22 cellular contexts compared by ENCODE assay signal in the genomic region with DNA sequence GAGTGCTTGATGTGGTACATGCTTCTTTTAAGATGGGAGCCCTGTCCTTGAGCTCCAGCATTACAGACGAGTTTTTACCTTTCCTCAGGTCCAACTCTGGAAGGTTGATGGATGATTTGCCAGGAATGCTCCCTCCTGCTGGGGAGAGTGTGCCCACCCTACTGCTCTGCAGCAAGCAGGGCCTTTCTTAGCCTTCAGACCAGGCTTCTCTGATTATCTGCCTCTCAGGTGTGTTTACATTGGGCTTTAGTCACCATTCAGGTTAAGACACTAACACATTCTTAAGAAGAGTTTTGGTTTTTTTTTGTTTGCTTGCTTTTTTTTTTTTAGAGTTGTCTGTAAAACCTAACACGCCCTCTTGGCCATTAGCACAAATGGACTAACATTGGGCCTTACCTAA.
DNase-seq lines count a peak whose midpoint lies in the region; ATAC-seq, FAIRE-seq and TF ChIP-seq lines count a peak whose summit lies in the region.
"Had no signal": no experiment of that assay in that cellular context is flagged by ENCODE, and none has a peak within 500 bp of the region (broad histone marks: within the 10 kb centered on the region; RNA-seq: fewer than 3 reads in every experiment).

No MANE protein-coding gene starts in this region.

- TF ChIP-seq POLR2A in H1 (IDR thresholded peaks at IDR 0.05; ENCODE audit: control extremely low read depth in 1 of 2, low read depth in 2 of 2, low read length in 2 of 2): no peak

- no peak overlapping the region for H4K91ac ChIP-seq in H1 (replicated peaks; ENCODE audit: insufficient read length, low read length)

- no peak overlapping the region for H4K8ac ChIP-seq in H1 (ENCODE audit: extremely low read depth, insufficient read depth, low read length)

- ATAC-seq in natural killer cell (no peak), GM21786 (IDR thresholded peaks at IDR 0.05; ENCODE audit: unreplicated experiment) (no peak)
- ATAC-seq: K562, Right ventricle myocardium inferior had no signal

- no peaks in the 10 kb centered on the region for H3K4me1 Mint-ChIP-seq in natural killer cell

- no peaks in the 10 kb centered on the region for H3K27me3 Mint-ChIP-seq in natural killer cell (ENCODE audit: low read depth in 2 of 2)

- no peak overlapping the region for H3K4ac ChIP-seq in H1 (replicated peaks; ENCODE audit: insufficient read length, low read depth, low read length)

- 58% methylated on average over 2 of the region's 2 CpGs; no CpG with 5 or more reads in 1 of the 2 experiments for WGBS in H1 (ENCODE audit: extremely low coverage in 1 of 2, insufficient coverage in 1 of 2, insufficient read length in 1 of 2, insufficient replicate concordance in 2 of 2, low coverage in 1 of 2, low lambda C conversion rate in 2 of 2, missing lambda C conversion rate in 1 of 2), 2 experiments

- H2BK12ac ChIP-seq in H1 (ENCODE audit: low read depth, low read length): no peak overlapping the region

- no peaks in the 10 kb centered on the region for H3K27me3 ChIP-seq in H1 (replicated peaks in 1 of 4; ENCODE audit: control insufficient read depth in 3 of 4, extremely low read depth in 1 of 4, insufficient read depth in 3 of 4, low read length in 3 of 4)
- H3K27me3 ChIP-seq: BLaER1 treated with 17β-estradiol and CSF1 and Interleukin-3, amounts not matched to agents 10 nM and 100 nM had no signal

- no peak overlapping the region for H3K4me3 Mint-ChIP-seq in natural killer cell

- H3K9me3 Mint-ChIP-seq in natural killer cell: peaks cover 0 to 3% of the 10 kb centered on the region in 2 donors

- H2AFZ ChIP-seq in H1 (ENCODE audit: low read length): no peak overlapping the region

- peak; percentile 68 for FAIRE-seq in H1 (lab: Jason Lieb, UNC)
- FAIRE-seq: GM12891, HTR-8/SVneo, K562 had no signal

- H3K9ac ChIP-seq in H1 (replicated peaks in 1 of 4; ENCODE audit: extremely low read depth in 1 of 4, low read depth in 3 of 4, low read length in 3 of 4): no peak overlapping the region
- H3K9ac ChIP-seq: BLaER1 treated with 17β-estradiol and CSF1 and Interleukin-3, amounts not matched to agents 10 nM and 100 nM had no signal

- no peak overlapping the region for H2BK20ac ChIP-seq in H1 (ENCODE audit: low read length)

- TF ChIP-seq RAD21 in H1 (IDR thresholded peaks at IDR 0.05 in 1 of 2, conservative IDR thresholded peaks at IDR 0.05 in 1 of 2; ENCODE audit: low read depth in 2 of 2, low read length in 2 of 2): no peak; a peak in 1 of 4 replicates

- no peak overlapping the region for H3K27ac Mint-ChIP-seq in natural killer cell

- peak overlapping the region in 1 of 4 experiments; percentile 7; a peak in 1 of 8 replicates for H3K4me3 ChIP-seq in H1 (ENCODE audit: extremely low read depth in 1 of 4, insufficient read depth in 2 of 4, low read depth in 3 of 4, low read length in 4 of 4)
- H3K4me3 ChIP-seq: BLaER1 treated with 17β-estradiol and CSF1 and Interleukin-3, amounts not matched to agents 10 nM and 100 nM; K562 had no signal

- H2BK120ac ChIP-seq in H1 (replicated peaks; ENCODE audit: low read depth, low read length): no peak overlapping the region

- H3K23me2 ChIP-seq in H1 (ENCODE audit: low read depth, low read length): no peaks in the 10 kb centered on the region

- H2AK5ac ChIP-seq in H1 (ENCODE audit: low read depth, low read length): no peak overlapping the region

- H3K36me3 Mint-ChIP-seq in natural killer cell: no peaks in the 10 kb centered on the region

- no peaks in the 10 kb centered on the region for H3K36me3 ChIP-seq in H1 (ENCODE audit: control insufficient read depth in 2 of 4, insufficient read depth in 4 of 4, low read length in 3 of 4)
- H3K36me3 ChIP-seq: BLaER1 treated with 17β-estradiol and CSF1 and Interleukin-3, amounts not matched to agents 10 nM and 100 nM had no signal

- CTCF ChIA-PET in H1 (lab: Charles Lee; ENCODE audit: partially characterized antibody): interaction anchor here (0.6 to 4.3 kb wide), 3 partner anchors 157 to 976 kb away, joined by 4 to 12 read pairs (median 5); no protein-coding TSS in a partner anchor

- intact Hi-C loops in natural killer cell (cut with micrococcal nuclease): no loop called here

- no peaks in the 10 kb centered on the region for H4K20me1 ChIP-seq in H1 (replicated peaks in 1 of 2; ENCODE audit: control insufficient read depth in 1 of 2, insufficient read depth in 2 of 2, low read length in 2 of 2)
- H4K20me1 ChIP-seq: BLaER1 treated with 17β-estradiol and CSF1 and Interleukin-3, amounts not matched to agents 10 nM and 100 nM had no signal

- H3K9me3 ChIP-seq in H1 (ENCODE audit: insufficient read depth in 2 of 2, low read depth in 1 of 2, low read length in 1 of 2): no peaks in the 10 kb centered on the region
- H3K9me3 ChIP-seq: BLaER1 treated with 17β-estradiol and CSF1 and Interleukin-3, amounts not matched to agents 10 nM and 100 nM had no signal

- TF ChIP-seq EP300 in H1 (IDR thresholded peaks at IDR 0.05; ENCODE audit: borderline replicate concordance in 1 of 2, low read depth in 2 of 2, low read length in 2 of 2): peak in 1 of 2 experiments; percentile 33; a peak in 1 of 3 replicates

- H3K79me2 ChIP-seq in H1 (ENCODE audit: control insufficient read depth in 1 of 2, insufficient read depth in 2 of 2, low read length in 2 of 2): no peaks in the 10 kb centered on the region

- no peak overlapping the region for H3K56ac ChIP-seq in H1 (replicated peaks; ENCODE audit: insufficient read length, low read depth, low read length)

- H2BK5ac ChIP-seq in H1 (ENCODE audit: low read depth, low read length): no peak overlapping the region

- no peaks in the 10 kb centered on the region for H3K79me1 ChIP-seq in H1 (ENCODE audit: low read depth, low read length)

- no peak overlapping the region for H3K23ac ChIP-seq in H1 (ENCODE audit: insufficient read length)

- peak overlapping the region; percentile 1 to 46; a peak in 3 of 4 replicates for H3K4me2 ChIP-seq in H1 (ENCODE audit: insufficient read depth in 1 of 2, low read depth in 2 of 2, low read length in 2 of 2)
- H3K4me2 ChIP-seq: BLaER1 treated with 17β-estradiol and CSF1 and Interleukin-3, amounts not matched to agents 10 nM and 100 nM had no signal

- H2BK15ac ChIP-seq in H1 (ENCODE audit: low read length): no peak overlapping the region

- peaks cover 2 to 24% (median 7%) of the 10 kb centered on the region in 4 experiments; a peak in 4 of 7 replicates for H3K4me1 ChIP-seq in H1 (replicated peaks in 1 of 4; ENCODE audit: control insufficient read depth in 3 of 4, insufficient read depth in 4 of 4, low read length in 3 of 4)
- H3K4me1 ChIP-seq: BLaER1 treated with 17β-estradiol and CSF1 and Interleukin-3, amounts not matched to agents 10 nM and 100 nM had no signal

- no peak overlapping the region for H3K27ac ChIP-seq in H1 (ENCODE audit: low read depth, low read length)
- H3K27ac ChIP-seq: BLaER1 treated with 17β-estradiol and CSF1 and Interleukin-3, amounts not matched to agents 10 nM and 100 nM had no signal

- DNase-seq in ELF-1 (ENCODE audit: low read depth, low spot score) (peak; percentile 71), NCI-H69 (lab: John Stamatoyannopoulos, UW) (peak; percentile 11), H1 (ENCODE audit: low read depth in 1 of 2, low spot score in 2 of 2) (peak in 1 of 2 experiments; percentile 68), islet precursor cell (peak; percentile 55), natural killer cell (no peak), AG08396 (ENCODE audit: low spot score) (no peak)
- DNase-seq in activated naive CD4-positive, alpha-beta T cell treated with anti-CD3 and anti-CD28 coated beads, Interleukin-2, amount 50 U/mL, for 16 hours: no peak
- DNase-seq: 8988T, DND-41, GDM1, H7, MV-4-11, NCI-H1417, NCI-H187 treated with DMSO at 0.1 percent for 48 hours, NCI-H2171, NCI-H446 had no signal

- no peak overlapping the region for H4K5ac ChIP-seq in H1 (ENCODE audit: insufficient read length, low read depth, low read length)

- no peak overlapping the region for H3K14ac ChIP-seq in H1 (ENCODE audit: insufficient read length)

- TF ChIP-seq CTCF in H1 (IDR thresholded peaks at IDR 0.05; ENCODE audit: control extremely low read depth in 1 of 3, insufficient read depth in 1 of 3, low read depth in 1 of 3, low read length in 3 of 3) (no peak), natural killer cell (IDR thresholded peaks at IDR 0.05) (no peak)

- POLR2A ChIA-PET in H1 (lab: Charles Lee; ENCODE audit: partially characterized antibody): no interaction called here

- no peak overlapping the region; the same call in 1 of the 2 replicates for H3K18ac ChIP-seq in H1 (ENCODE audit: extremely low read depth, low read length)

TF ChIP-seq in H1, 55 proteins besides CTCF, POLR2A, EP300 and RAD21 (continues in another document):
- TF ChIP-seq POU5F1 (IDR thresholded peaks at IDR 0.05; ENCODE audit: low read depth, low read length) (no peak), SIX5 (IDR thresholded peaks at IDR 0.05; ENCODE audit: low read depth, low read length) (no peak), CEBPB (IDR thresholded peaks at IDR 0.05; ENCODE audit: low read depth, low read length) (no peak), CREB1 (IDR thresholded peaks at IDR 0.05) (no peak), BCL11A (IDR thresholded peaks at IDR 0.05; ENCODE audit: low read depth in 2 of 2, low read length in 2 of 2) (no peak), CHD1 (IDR thresholded peaks at IDR 0.05; ENCODE audit: low read depth, low read length) (no peak), SAP30 (IDR thresholded peaks at IDR 0.05; ENCODE audit: insufficient read depth, insufficient replicate concordance, low read length) (no peak), SP4 (IDR thresholded peaks at IDR 0.05; ENCODE audit: low read length) (no peak), POLR2AphosphoS5 (IDR thresholded peaks at IDR 0.05; ENCODE audit: low read depth, low read length) (no peak), HDAC2 (IDR thresholded peaks at IDR 0.05; ENCODE audit: borderline replicate concordance in 1 of 2, low read depth in 2 of 2, low read length in 2 of 2) (peak in 1 of 2 experiments; percentile 49; a peak in 1 of 4 replicates), CHD2 (IDR thresholded peaks at IDR 0.05; ENCODE audit: low read length) (no peak), NANOG (IDR thresholded peaks at IDR 0.05; ENCODE audit: insufficient read depth, low read depth, low read length, poor library complexity, severe bottlenecking) (no peak), MAFK (IDR thresholded peaks at IDR 0.05; ENCODE audit: low read depth, low read length) (no peak)
- TF ChIP-seq, protein P1, sequence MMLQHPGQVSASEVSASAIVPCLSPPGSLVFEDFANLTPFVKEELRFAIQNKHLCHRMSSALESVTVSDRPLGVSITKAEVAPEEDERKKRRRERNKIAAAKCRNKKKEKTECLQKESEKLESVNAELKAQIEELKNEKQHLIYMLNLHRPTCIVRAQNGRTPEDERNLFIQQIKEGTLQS (IDR thresholded peaks at IDR 0.05; ENCODE audit: insufficient read depth, low read depth, low read length): no peak

Comparison
In these comparisons a context has a peak if more than half of its experiments do, and no peak if none do; other contexts are left out.
1. DNase-seq: peak in ELF-1 (single experiment), NCI-H69 (single experiment) and islet precursor cell (single experiment); none in natural killer cell (single experiment), activated naive CD4-positive, alpha-beta T cell treated with anti-CD3 and anti-CD28 coated beads, Interleukin-2, amount 50 U/mL, for 16 hours (single experiment) and AG08396 (single experiment).